1 cellular context compared by ENCODE assay signal in genomic region chr11:58524232-58525036, GRCh38.
A peak's percentile ranks its signal among the peaks of the same experiment; 100 is the strongest.
TF ChIP-seq lines count a peak whose summit lies in the region.

No MANE protein-coding gene starts in this region.

TF ChIP-seq in H1, 55 proteins besides CTCF, POLR2A, EP300 and RAD21:
- TF ChIP-seq, protein P1, sequence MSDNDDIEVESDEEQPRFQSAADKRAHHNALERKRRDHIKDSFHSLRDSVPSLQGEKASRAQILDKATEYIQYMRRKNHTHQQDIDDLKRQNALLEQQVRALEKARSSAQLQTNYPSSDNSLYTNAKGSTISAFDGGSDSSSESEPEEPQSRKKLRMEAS (IDR thresholded peaks at IDR 0.05), result 0 out of 2 replicates have a peak, but pooled peaks have one; percentile 12
- TF ChIP-seq ASH2L (IDR thresholded peaks at IDR 0.05; ENCODE audit: low read length), result peak; percentile 32
- no peak for TF ChIP-seq CHD7 (IDR thresholded peaks at IDR 0.05; ENCODE audit: insufficient replicate concordance, low read length)
- no peak for TF ChIP-seq KDM1A (IDR thresholded peaks at IDR 0.05; ENCODE audit: borderline replicate concordance, low read length)
- no peak for TF ChIP-seq KDM5A (IDR thresholded peaks at IDR 0.05; ENCODE audit: low read length)
- peak; percentile 58; the same call in 1 of the 2 replicates for TF ChIP-seq YY1 (IDR thresholded peaks at IDR 0.05; ENCODE audit: low read depth, low read length)
- TF ChIP-seq SIN3A (conservative IDR thresholded peaks at IDR 0.05 in 1 of 2, IDR thresholded peaks at IDR 0.05 in 1 of 2; ENCODE audit: low read depth in 1 of 2, low read length in 2 of 2), result no peak
- peak; percentile 27; the same call in 1 of the 2 replicates for TF ChIP-seq TEAD4 (IDR thresholded peaks at IDR 0.05; ENCODE audit: low read depth, low read length)
